Comparison of ENCODE assay signal across 1 cellular context in the genomic region with DNA sequence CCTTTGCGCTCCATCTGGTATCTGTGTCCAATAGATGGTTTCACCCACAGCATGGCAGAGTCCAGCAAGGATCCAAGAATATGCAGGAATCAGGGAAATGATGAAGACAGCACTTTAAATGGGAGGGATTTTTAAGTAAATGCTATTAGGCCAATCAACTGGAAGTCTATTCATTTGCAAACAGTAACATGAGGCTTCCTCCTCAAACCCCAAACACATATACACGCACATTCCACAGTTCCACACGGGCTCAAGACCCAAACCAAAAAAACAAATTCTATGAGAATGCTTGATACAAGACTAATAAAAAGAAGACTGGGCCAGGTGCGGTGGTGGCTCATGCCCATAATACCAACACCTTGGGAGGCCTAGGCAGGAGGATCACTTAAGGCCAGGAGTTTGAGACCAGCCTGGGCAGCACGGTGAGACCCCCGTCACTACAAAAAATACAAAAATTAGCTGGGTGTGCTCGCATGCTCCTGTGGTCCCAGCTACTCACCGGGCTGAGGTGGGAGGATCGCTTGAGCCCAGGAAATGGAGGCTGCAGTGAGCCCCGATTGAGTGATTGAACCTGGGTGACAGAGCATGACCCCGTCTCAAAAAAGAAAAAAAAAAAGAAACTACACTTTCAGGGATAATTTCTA.
TF ChIP-seq lines count a peak whose summit lies in the region.

No MANE protein-coding gene starts in this region.

TF ChIP-seq in A549, 52 proteins besides CTCF, POLR2A, EP300 and RAD21 (continued from another document):
- TF ChIP-seq, protein P1, sequence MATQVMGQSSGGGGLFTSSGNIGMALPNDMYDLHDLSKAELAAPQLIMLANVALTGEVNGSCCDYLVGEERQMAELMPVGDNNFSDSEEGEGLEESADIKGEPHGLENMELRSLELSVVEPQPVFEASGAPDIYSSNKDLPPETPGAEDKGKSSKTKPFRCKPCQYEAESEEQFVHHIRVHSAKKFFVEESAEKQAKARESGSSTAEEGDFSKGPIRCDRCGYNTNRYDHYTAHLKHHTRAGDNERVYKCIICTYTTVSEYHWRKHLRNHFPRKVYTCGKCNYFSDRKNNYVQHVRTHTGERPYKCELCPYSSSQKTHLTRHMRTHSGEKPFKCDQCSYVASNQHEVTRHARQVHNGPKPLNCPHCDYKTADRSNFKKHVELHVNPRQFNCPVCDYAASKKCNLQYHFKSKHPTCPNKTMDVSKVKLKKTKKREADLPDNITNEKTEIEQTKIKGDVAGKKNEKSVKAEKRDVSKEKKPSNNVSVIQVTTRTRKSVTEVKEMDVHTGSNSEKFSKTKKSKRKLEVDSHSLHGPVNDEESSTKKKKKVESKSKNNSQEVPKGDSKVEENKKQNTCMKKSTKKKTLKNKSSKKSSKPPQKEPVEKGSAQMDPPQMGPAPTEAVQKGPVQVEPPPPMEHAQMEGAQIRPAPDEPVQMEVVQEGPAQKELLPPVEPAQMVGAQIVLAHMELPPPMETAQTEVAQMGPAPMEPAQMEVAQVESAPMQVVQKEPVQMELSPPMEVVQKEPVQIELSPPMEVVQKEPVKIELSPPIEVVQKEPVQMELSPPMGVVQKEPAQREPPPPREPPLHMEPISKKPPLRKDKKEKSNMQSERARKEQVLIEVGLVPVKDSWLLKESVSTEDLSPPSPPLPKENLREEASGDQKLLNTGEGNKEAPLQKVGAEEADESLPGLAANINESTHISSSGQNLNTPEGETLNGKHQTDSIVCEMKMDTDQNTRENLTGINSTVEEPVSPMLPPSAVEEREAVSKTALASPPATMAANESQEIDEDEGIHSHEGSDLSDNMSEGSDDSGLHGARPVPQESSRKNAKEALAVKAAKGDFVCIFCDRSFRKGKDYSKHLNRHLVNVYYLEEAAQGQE (IDR thresholded peaks at IDR 0.05) = no peak
- TF ChIP-seq, protein P2, sequence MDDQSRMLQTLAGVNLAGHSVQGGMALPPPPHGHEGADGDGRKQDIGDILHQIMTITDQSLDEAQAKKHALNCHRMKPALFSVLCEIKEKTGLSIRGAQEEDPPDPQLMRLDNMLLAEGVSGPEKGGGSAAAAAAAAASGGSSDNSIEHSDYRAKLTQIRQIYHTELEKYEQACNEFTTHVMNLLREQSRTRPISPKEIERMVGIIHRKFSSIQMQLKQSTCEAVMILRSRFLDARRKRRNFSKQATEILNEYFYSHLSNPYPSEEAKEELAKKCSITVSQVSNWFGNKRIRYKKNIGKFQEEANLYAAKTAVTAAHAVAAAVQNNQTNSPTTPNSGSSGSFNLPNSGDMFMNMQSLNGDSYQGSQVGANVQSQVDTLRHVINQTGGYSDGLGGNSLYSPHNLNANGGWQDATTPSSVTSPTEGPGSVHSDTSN (IDR thresholded peaks at IDR 0.05) = no peak
- TF ChIP-seq CEBPB (IDR thresholded peaks at IDR 0.05) (no peak), RARB (CRISPR knock-in tag; IDR thresholded peaks at IDR 0.05) (no peak), ZFP36 (IDR thresholded peaks at IDR 0.05; ENCODE audit: borderline replicate concordance, partially characterized antibody) (no peak), MYC (IDR thresholded peaks at IDR 0.05; ENCODE audit: borderline replicate concordance, low read length) (no peak), SMC3 (IDR thresholded peaks at IDR 0.05) (no peak), GATA3 (IDR thresholded peaks at IDR 0.05; ENCODE audit: borderline replicate concordance) (no peak), EHF (CRISPR knock-in tag; IDR thresholded peaks at IDR 0.05) (no peak), ESRRA (IDR thresholded peaks at IDR 0.05; ENCODE audit: borderline replicate concordance, low read length) (no peak), KDM1A (IDR thresholded peaks at IDR 0.05; ENCODE audit: low read depth) (no peak), TFCP2L1 (CRISPR knock-in tag; IDR thresholded peaks at IDR 0.05) (no peak), ZNF302 (CRISPR knock-in tag; IDR thresholded peaks at IDR 0.05) (no peak)
- TF ChIP-seq, protein P3, sequence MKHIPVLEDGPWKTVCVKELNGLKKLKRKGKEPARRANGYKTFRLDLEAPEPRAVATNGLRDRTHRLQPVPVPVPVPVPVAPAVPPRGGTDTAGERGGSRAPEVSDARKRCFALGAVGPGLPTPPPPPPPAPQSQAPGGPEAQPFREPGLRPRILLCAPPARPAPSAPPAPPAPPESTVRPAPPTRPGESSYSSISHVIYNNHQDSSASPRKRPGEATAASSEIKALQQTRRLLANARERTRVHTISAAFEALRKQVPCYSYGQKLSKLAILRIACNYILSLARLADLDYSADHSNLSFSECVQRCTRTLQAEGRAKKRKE (CRISPR knock-in tag; IDR thresholded peaks at IDR 0.05; ENCODE audit: low read depth) = no peak
- TF ChIP-seq, protein P4, sequence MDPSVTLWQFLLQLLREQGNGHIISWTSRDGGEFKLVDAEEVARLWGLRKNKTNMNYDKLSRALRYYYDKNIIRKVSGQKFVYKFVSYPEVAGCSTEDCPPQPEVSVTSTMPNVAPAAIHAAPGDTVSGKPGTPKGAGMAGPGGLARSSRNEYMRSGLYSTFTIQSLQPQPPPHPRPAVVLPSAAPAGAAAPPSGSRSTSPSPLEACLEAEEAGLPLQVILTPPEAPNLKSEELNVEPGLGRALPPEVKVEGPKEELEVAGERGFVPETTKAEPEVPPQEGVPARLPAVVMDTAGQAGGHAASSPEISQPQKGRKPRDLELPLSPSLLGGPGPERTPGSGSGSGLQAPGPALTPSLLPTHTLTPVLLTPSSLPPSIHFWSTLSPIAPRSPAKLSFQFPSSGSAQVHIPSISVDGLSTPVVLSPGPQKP (IDR thresholded peaks at IDR 0.05; ENCODE audit: low read depth, low read length) = no peak
